In the genomic region with DNA sequence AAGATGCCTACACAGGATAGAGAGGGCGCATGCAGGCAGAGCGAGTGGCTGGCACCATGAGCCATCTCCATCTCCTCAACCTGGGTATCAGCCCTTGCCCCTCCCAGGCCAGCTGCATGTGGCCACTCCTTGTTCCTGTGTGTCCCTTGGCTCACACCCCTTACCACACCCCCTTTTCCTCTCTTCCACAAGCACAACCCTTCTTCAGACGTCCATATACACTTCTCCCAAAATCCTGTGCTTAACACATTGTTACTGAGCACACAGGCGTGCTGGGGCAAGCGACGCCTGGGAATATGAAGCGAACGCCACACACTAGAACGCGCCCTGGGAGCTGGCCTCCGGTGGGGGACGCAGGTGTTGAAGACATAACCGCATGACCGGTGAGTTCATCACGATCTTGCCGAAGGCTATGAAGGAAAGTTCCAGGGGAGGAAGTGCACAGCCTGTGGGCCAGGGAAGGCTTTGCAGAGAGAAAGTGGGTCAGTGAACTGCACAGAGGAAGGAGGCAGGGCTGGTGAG, we compare ENCODE assay signal across 15 cellular contexts. TPM values are rescaled to one million over a fixed set of nuclear protein-coding genes. Genes with fewer than 3 reads are reported as not detected.
A peak's percentile ranks its signal among the peaks of the same experiment; 100 is the strongest.
DNase-seq lines count a peak whose midpoint lies in the region; ATAC-seq, FAIRE-seq and TF ChIP-seq lines count a peak whose summit lies in the region.
"Had no signal": no experiment of that assay in that cellular context is flagged by ENCODE, and none has a peak within 500 bp of the region (broad histone marks: within the 10 kb centered on the region; RNA-seq: fewer than 3 reads in every experiment).

No MANE protein-coding gene starts in this region.

- no peaks in the 10 kb centered on the region for H3K9me3 ChIP-seq in small intestine (ENCODE audit: control insufficient read depth, low read depth)
- H3K9me3 ChIP-seq: SK-N-SH had no signal

- no peaks in the 10 kb centered on the region for H3K9me3 Mint-ChIP-seq in activated CD8-positive, alpha-beta T cell treated with anti-CD3 and anti-CD28 coated beads, Interleukin-2, amount 10 ng/mL, durations not matched to agents 7 days and 5 days (ENCODE audit: insufficient read depth)
- H3K9me3 Mint-ChIP-seq: activated T-cell treated with anti-CD3 and anti-CD28 coated beads, Interleukin-2, amount 50 U/mL, for 72 hours had no signal

- no peaks in the 10 kb centered on the region for H3K27me3 ChIP-seq in small intestine (ENCODE audit: control insufficient read depth in 2 of 2, insufficient read depth in 2 of 2, low read length in 2 of 2)

- H3K4me1 Mint-ChIP-seq in activated CD8-positive, alpha-beta T cell treated with anti-CD3 and anti-CD28 coated beads, Interleukin-2, amount 10 ng/mL, durations not matched to agents 7 days and 5 days (ENCODE audit: low read depth), result peaks cover 16% of the 10 kb centered on the region

- H3K27ac ChIP-seq in small intestine (ENCODE audit: low read depth in 1 of 2, low read length in 1 of 2), result no peak overlapping the region
- H3K27ac ChIP-seq: 22Rv1 had no signal

- DNase-seq in DMS 273 (lab: John Stamatoyannopoulos, UW; ENCODE audit: unreplicated experiment), result peak; percentile 42
- no peak for DNase-seq in DMS 273 treated with DMSO at 0.1 percent for 48 hours (lab: John Stamatoyannopoulos, UW)
- peak; percentile 36 for DNase-seq in RPMI8226
- DNase-seq in epithelial cell of proximal tubule (ENCODE audit: low read depth), result no peak
- DNase-seq in small intestine, result peak; percentile 61
- no peak for DNase-seq in activated CD8-positive, alpha-beta T cell treated with anti-CD3 and anti-CD28 coated beads, Interleukin-2, amount 10 ng/mL, durations not matched to agents 7 days and 5 days
- DNase-seq: activated CD4-positive, alpha-beta T cell treated with anti-CD3 and anti-CD28 coated beads for 1 hour; activated T-cell treated with anti-CD3 and anti-CD28 coated beads, Interleukin-2, amount 50 U/mL, for 72 hours; midbrain had no signal

- H3K4me3 ChIP-seq in epithelial cell of proximal tubule (ENCODE audit: low read depth, low read length) (no peak overlapping the region), small intestine (ENCODE audit: low read depth in 1 of 2, low read length in 2 of 2) (no peak overlapping the region)

- no peak overlapping the region for H3K4me3 Mint-ChIP-seq in activated CD8-positive, alpha-beta T cell treated with anti-CD3 and anti-CD28 coated beads, Interleukin-2, amount 10 ng/mL, durations not matched to agents 7 days and 5 days
- H3K4me3 Mint-ChIP-seq: activated T-cell treated with anti-CD3 and anti-CD28 coated beads, Interleukin-2, amount 50 U/mL, for 72 hours had no signal

- peak; percentile 23 for TF ChIP-seq CTCF in epithelial cell of proximal tubule (conservative IDR thresholded peaks at IDR 0.05; ENCODE audit: low read depth, low read length)

- 52 to 79% (median 63%) methylated on average over 16 of the region's 16 CpGs for WGBS in small intestine, 3 donors

- peaks cover 2% of the 10 kb centered on the region for H3K27me3 Mint-ChIP-seq in activated CD8-positive, alpha-beta T cell treated with anti-CD3 and anti-CD28 coated beads, Interleukin-2, amount 10 ng/mL, durations not matched to agents 7 days and 5 days (ENCODE audit: low read depth)

- ATAC-seq in HG03439 (IDR thresholded peaks at IDR 0.05; ENCODE audit: unreplicated experiment), result no peak
- ATAC-seq in activated CD8-positive, alpha-beta T cell treated with anti-CD3 and anti-CD28 coated beads, Interleukin-2, amount 10 ng/mL, durations not matched to agents 7 days and 5 days, result no peak
- ATAC-seq in GM18861 (IDR thresholded peaks at IDR 0.05; ENCODE audit: unreplicated experiment), result no peak
- ATAC-seq: activated T-cell treated with anti-CD3 and anti-CD28 coated beads, Interleukin-2, amount 50 U/mL, for 72 hours had no signal

- CTCF ChIA-PET in activated CD8-positive, alpha-beta T cell treated with anti-CD3 and anti-CD28 coated beads, Interleukin-2, amount 10 ng/mL, durations not matched to agents 7 days and 5 days (lab: Charles Lee), result no interaction called here

- no peaks in the 10 kb centered on the region for H3K36me3 ChIP-seq in small intestine (ENCODE audit: control insufficient read depth in 2 of 2, insufficient read depth in 2 of 2, low read length in 2 of 2)

- POLR2A ChIA-PET in activated CD8-positive, alpha-beta T cell treated with anti-CD3 and anti-CD28 coated beads, Interleukin-2, amount 10 ng/mL, durations not matched to agents 7 days and 5 days (lab: Charles Lee), result interaction anchor here (0.6 kb wide), 1 partner anchor 307 kb away, joined by 4 read pairs; no protein-coding TSS in a partner anchor

- peaks cover 0 to 5% of the 10 kb centered on the region in 2 donors for H3K4me1 ChIP-seq in small intestine (ENCODE audit: control insufficient read depth in 2 of 2, insufficient read depth in 1 of 2, low read depth in 1 of 2, low read length in 1 of 2)

- H3K27ac Mint-ChIP-seq in activated CD8-positive, alpha-beta T cell treated with anti-CD3 and anti-CD28 coated beads, Interleukin-2, amount 10 ng/mL, durations not matched to agents 7 days and 5 days, result no peak overlapping the region
- H3K27ac Mint-ChIP-seq: activated T-cell treated with anti-CD3 and anti-CD28 coated beads, Interleukin-2, amount 50 U/mL, for 72 hours had no signal

- no peak for FAIRE-seq in small intestine (lab: Jason Lieb, UNC)
- FAIRE-seq: D721Med, GM12892 had no signal

- H3K36me3 Mint-ChIP-seq in activated CD8-positive, alpha-beta T cell treated with anti-CD3 and anti-CD28 coated beads, Interleukin-2, amount 10 ng/mL, durations not matched to agents 7 days and 5 days (ENCODE audit: low read depth), result no peaks in the 10 kb centered on the region

RNA-seq across cellular contexts. Expression of a gene that starts 19.1 kb away (rescaled TPM):
- total RNA-seq in epithelial cell of proximal tubule, result 15.0 and 20.9 TPM in 2 replicates
- 10 to 100 TPM in 1 of 3 donors, 1 to 10 TPM in 2; 6.7 to 10.5 (median 6.8) TPM for polyA plus RNA-seq in small intestine
- 10 to 100 TPM; 18.4 to 19.5 TPM for total RNA-seq in activated CD8-positive, alpha-beta T cell treated with anti-CD3 and anti-CD28 coated beads, Interleukin-2, amount 10 ng/mL, durations not matched to agents 7 days and 5 days

RNA-seq across cellular contexts. Expression of a gene that starts 47.4 kb away (rescaled TPM):
- total RNA-seq in epithelial cell of proximal tubule, result 22.0 and 26.6 TPM in 2 replicates
- polyA plus RNA-seq in small intestine, result 10 to 100 TPM; 13.1 to 19.5 (median 17.2) TPM
- 10 to 100 TPM; 19.6 to 21.5 TPM for total RNA-seq in activated CD8-positive, alpha-beta T cell treated with anti-CD3 and anti-CD28 coated beads, Interleukin-2, amount 10 ng/mL, durations not matched to agents 7 days and 5 days

RNA-seq across cellular contexts. Expression of a gene that starts 53.7 kb away (rescaled TPM):
- total RNA-seq in epithelial cell of proximal tubule, result 30.9 and 49.1 TPM in 2 replicates
- polyA plus RNA-seq in small intestine, result 10 to 100 TPM; 36.0 to 48.0 (median 42.4) TPM
- 10 to 100 TPM; 65.5 to 67.4 TPM for total RNA-seq in activated CD8-positive, alpha-beta T cell treated with anti-CD3 and anti-CD28 coated beads, Interleukin-2, amount 10 ng/mL, durations not matched to agents 7 days and 5 days

Comparison
In these comparisons a context has a peak if more than half of its experiments do, and no peak if none do; other contexts are left out.
1. DNase-seq: peak in DMS 273 (single experiment), RPMI8226 (single experiment) and small intestine (single experiment); none in DMS 273 treated with DMSO at 0.1 percent for 48 hours (single experiment), epithelial cell of proximal tubule (single experiment) and activated CD8-positive, alpha-beta T cell treated with anti-CD3 and anti-CD28 coated beads, Interleukin-2, amount 10 ng/mL, durations not matched to agents 7 days and 5 days (single experiment).